ENCODE assay signal across 22 cellular contexts in the genomic region with DNA sequence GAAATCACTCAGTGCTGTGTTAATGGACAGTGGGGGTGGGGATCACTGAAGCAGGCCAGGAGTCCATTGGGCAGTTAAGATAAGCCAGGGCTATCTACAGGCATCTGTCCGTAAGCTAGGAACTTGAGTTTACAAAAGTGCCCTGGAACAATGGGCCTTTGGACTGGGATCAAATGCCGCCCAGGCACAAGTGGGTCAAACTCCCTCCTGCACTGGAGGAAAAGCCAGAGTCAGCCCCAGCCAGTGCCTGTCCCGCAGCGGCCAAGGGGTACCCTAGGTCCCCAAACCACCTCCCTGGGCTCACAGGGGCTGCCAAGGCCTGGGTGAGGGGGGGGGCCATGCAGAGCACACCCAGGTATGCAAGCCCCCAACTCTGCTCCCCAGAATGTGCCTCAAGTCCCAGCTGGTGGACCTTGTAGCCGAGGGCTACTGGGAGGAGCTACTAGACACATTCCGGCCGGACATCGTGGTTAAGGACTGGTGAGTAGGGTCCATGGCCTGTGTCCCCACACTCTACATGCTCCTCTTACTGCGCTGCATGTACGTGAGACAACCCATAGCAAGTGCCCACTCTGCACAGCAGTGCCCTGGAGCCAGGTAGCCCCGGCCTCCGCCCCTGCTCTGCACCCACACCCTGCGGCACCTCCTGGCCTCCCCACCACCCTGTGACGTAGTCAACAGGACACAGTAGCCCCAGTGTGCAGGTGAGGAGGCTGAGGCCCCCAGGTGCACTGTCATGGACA. TPM values are rescaled to one million over a fixed set of nuclear protein-coding genes. Genes with fewer than 3 reads are reported as not detected.
DNase-seq lines count a peak whose midpoint lies in the region; ATAC-seq and TF ChIP-seq lines count a peak whose summit lies in the region.
"Had no signal": no experiment of that assay in that cellular context is flagged by ENCODE, and none has a peak within 500 bp of the region (broad histone marks: within the 10 kb centered on the region; RNA-seq: fewer than 3 reads in every experiment).

No MANE protein-coding gene starts in this region.

- TF ChIP-seq POLR2A in transverse colon (IDR thresholded peaks at IDR 0.05) (no peak), suprapubic skin (IDR thresholded peaks at IDR 0.05) (no peak)

- no peaks in the 10 kb centered on the region for H3K27me3 ChIP-seq in cardiac muscle cell
- no peaks in the 10 kb centered on the region for H3K27me3 ChIP-seq in upper lobe of right lung
- H3K27me3 ChIP-seq in transverse colon: no peaks in the 10 kb centered on the region
- H3K27me3 ChIP-seq in suprapubic skin: no peaks in the 10 kb centered on the region
- H3K27me3 ChIP-seq: heart right ventricle, ovary, SJSA1 had no signal

- WGBS in transverse colon (ENCODE audit: low coverage in 1 of 2), 2 donors: 92% methylated on average over 14 of the region's 14 CpGs; no CpG with 5 or more reads in 1 of the 2 donors
- WGBS in suprapubic skin: 92% methylated on average over 2 of the region's 14 CpGs

- ATAC-seq in left cardiac atrium: no peak
- ATAC-seq in left lobe of liver: peak; percentile 80
- ATAC-seq in upper lobe of right lung: peak; percentile 36
- ATAC-seq: activated CD8-positive, alpha-beta T cell treated with anti-CD3 and anti-CD28 coated beads, Interleukin-2, amount 10 ng/mL, durations not matched to agents 7 days and 5 days; activated T-cell treated with anti-CD3 and anti-CD28 coated beads, Interleukin-2, amount 50 U/mL, for 4 hours; PC-3; T-helper 17 cell had no signal

- H3K27ac ChIP-seq in cardiac muscle cell (peak overlapping the region; percentile 23), upper lobe of right lung (no peak overlapping the region), transverse colon (no peak overlapping the region), suprapubic skin (no peak overlapping the region)
- H3K27ac ChIP-seq: A549, ovary, SJSA1 had no signal

- intact Hi-C loops in left cardiac atrium (cut with DNase I) (no loop called here), upper lobe of right lung (cut with DNase I) (no loop called here), transverse colon (cut with DNase I; ENCODE audit: low total_unique reads) (no loop called here)

- no peaks in the 10 kb centered on the region for H3K4me1 ChIP-seq in cardiac muscle cell (ENCODE audit: low read depth)
- H3K4me1 ChIP-seq in upper lobe of right lung: peaks cover 9% of the 10 kb centered on the region
- H3K4me1 ChIP-seq in transverse colon: no peaks in the 10 kb centered on the region
- H3K4me1 ChIP-seq in suprapubic skin: no peaks in the 10 kb centered on the region
- H3K4me1 ChIP-seq: A549, SJSA1 had no signal

- DNase-seq in cardiac muscle cell (ENCODE audit: low read depth in 1 of 2, low spot score in 1 of 2) (no peak), left cardiac atrium (no peak), left lobe of liver (ENCODE audit: low spot score) (peak; percentile 96), upper lobe of right lung (no peak), transverse colon (no peak), suprapubic skin (ENCODE audit: low spot score in 2 of 2) (no peak)
- DNase-seq: activated B cell treated with CpG ODN at 0.5 μM for 24 hours; activated CD8-positive, alpha-beta T cell treated with anti-CD3 and anti-CD28 coated beads, Interleukin-2, amount 10 ng/mL, durations not matched to agents 7 days and 5 days; activated naive CD4-positive, alpha-beta T cell treated with anti-CD3 and anti-CD28 coated beads, Interleukin-2, amount 50 U/mL, for 16 hours; activated T-cell treated with anti-CD3 and anti-CD28 coated beads, Interleukin-2, amount 50 U/mL, for 4 hours; heart right ventricle; immature natural killer cell; KG1; naive B cell; NCI-H1694 treated with DMSO at 0.1 percent for 48 hours; NCI-H82; ovary; PC-3; stimulated activated CD4-positive, alpha-beta T cell treated with anti-CD3 and anti-CD28 coated beads, Interleukin-1b, Interleukin-23, amount 100 ng/mL, for 48 hours; T-helper 17 cell had no signal

- in situ Hi-C loops in transverse colon (cut with MboI; ENCODE audit: low pct_ligation_motif_present in 1 of 4, low pct_unique_long_range_greater_than_20kb in 1 of 4, low sequenced_read_pairs in 3 of 4): no loop called here

- no peak for TF ChIP-seq CTCF in cardiac muscle cell (IDR thresholded peaks at IDR 0.05; ENCODE audit: low read depth, low read length)
- TF ChIP-seq CTCF in upper lobe of right lung (IDR thresholded peaks at IDR 0.05): no peak
- no peak for TF ChIP-seq CTCF in transverse colon (IDR thresholded peaks at IDR 0.05)
- no peak for TF ChIP-seq CTCF in suprapubic skin (IDR thresholded peaks at IDR 0.05)

- H3K9me3 ChIP-seq in cardiac muscle cell (ENCODE audit: low read depth) (no peaks in the 10 kb centered on the region), upper lobe of right lung (no peaks in the 10 kb centered on the region), transverse colon (no peaks in the 10 kb centered on the region), suprapubic skin (no peaks in the 10 kb centered on the region)
- H3K9me3 ChIP-seq: A549, heart right ventricle, ovary, SJSA1 had no signal

- TF ChIP-seq EP300 in transverse colon (IDR thresholded peaks at IDR 0.05; ENCODE audit: low read depth) (no peak), suprapubic skin (IDR thresholded peaks at IDR 0.05) (no peak)

- no peak overlapping the region for H3K4me3 ChIP-seq in cardiac muscle cell
- H3K4me3 ChIP-seq in upper lobe of right lung: no peak overlapping the region
- no peak overlapping the region for H3K4me3 ChIP-seq in transverse colon
- H3K4me3 ChIP-seq in suprapubic skin: no peak overlapping the region
- H3K4me3 ChIP-seq: A549, heart right ventricle, ovary, SJSA1 had no signal

- H3K36me3 ChIP-seq in cardiac muscle cell (peaks cover 15% of the 10 kb centered on the region), upper lobe of right lung (peaks cover 29% of the 10 kb centered on the region), transverse colon (peaks cover 0 to 3% (median 0%) of the 10 kb centered on the region in 4 donors), suprapubic skin (peaks cover 70% of the 10 kb centered on the region)
- H3K36me3 ChIP-seq: ovary had no signal

RNA-seq across cellular contexts. Expression of a gene that starts 7.7 kb away (rescaled TPM):
- 9.2 and 9.4 TPM in 2 replicates for total RNA-seq in cardiac muscle cell
- polyA plus RNA-seq in cardiac muscle cell: 10.3 and 15.0 TPM in 2 replicates
- total RNA-seq in left cardiac atrium: 1 to 10 TPM; 6.1 to 7.4 TPM
- total RNA-seq in left lobe of liver: 12.0 TPM
- 16.7 TPM for total RNA-seq in upper lobe of right lung
- 1 to 10 TPM; 4.4 to 8.9 (median 5.2) TPM for total RNA-seq in transverse colon
- total RNA-seq in suprapubic skin: 10 to 100 TPM; 13.7 to 21.5 (median 15.9) TPM

RNA-seq across cellular contexts. Expression of a gene that starts 9.2 kb away (rescaled TPM):
- 92.7 and 102 TPM in 2 replicates for total RNA-seq in cardiac muscle cell
- polyA plus RNA-seq in cardiac muscle cell: 115 and 148 TPM in 2 replicates
- 10 to 100 TPM; 20.0 to 24.0 TPM for total RNA-seq in left cardiac atrium
- 28.3 TPM for total RNA-seq in left lobe of liver
- 23.5 TPM for total RNA-seq in upper lobe of right lung
- 10 to 100 TPM in 1 of 4 donors, 1 to 10 TPM in 3; 5.2 to 11.4 (median 7.1) TPM for total RNA-seq in transverse colon
- 10 to 100 TPM; 25.4 to 35.0 (median 32.7) TPM for total RNA-seq in suprapubic skin

RNA-seq across cellular contexts. Expression of a gene that starts 17.0 kb away (rescaled TPM):
- total RNA-seq in cardiac muscle cell (53.0 and 58.8 TPM in 2 replicates), left cardiac atrium (10 to 100 TPM; 18.7 to 22.3 TPM), left lobe of liver (11.6 TPM), upper lobe of right lung (19.8 TPM), transverse colon (10 to 100 TPM in 2 of 4 donors, 1 to 10 TPM in 2; 3.2 to 10.5 (median 6.9) TPM), suprapubic skin (10 to 100 TPM; 17.2 to 56.3 (median 28.1) TPM)
- polyA plus RNA-seq in cardiac muscle cell: 43.6 and 57.0 TPM in 2 replicates

RNA-seq across cellular contexts. Expression of a gene that starts 17.5 kb away (rescaled TPM):
- total RNA-seq in cardiac muscle cell (15.8 and 20.9 TPM in 2 replicates), left cardiac atrium (1 to 10 TPM; 3.9 to 7.9 TPM), left lobe of liver (15.0 TPM), upper lobe of right lung (11.2 TPM), transverse colon (1 to 10 TPM in 1 of 4 donors, under 1 TPM in 1, not detected in 2; 0.82 to 3.7 TPM), suprapubic skin (10 to 100 TPM in 3 of 4 donors, 1 to 10 TPM in 1; 8.2 to 16.7 (median 13.5) TPM)
- polyA plus RNA-seq in cardiac muscle cell: 28.3 and 29.8 TPM in 2 replicates
- total RNA-seq: SJSA1 had no signal

RNA-seq across cellular contexts. Expression of a gene that starts 19.8 kb away (rescaled TPM):
- 0.25 and 0.36 TPM in 2 replicates for total RNA-seq in cardiac muscle cell
- polyA plus RNA-seq in cardiac muscle cell: 0.27 TPM in 1 of 2 replicates, not detected in the other
- under 1 TPM in 1 of 2 donors, not detected in 1; 0.06 TPM for total RNA-seq in left cardiac atrium
- total RNA-seq in left lobe of liver: not detected
- total RNA-seq in upper lobe of right lung: 0.09 TPM
- total RNA-seq in transverse colon: under 1 TPM in 2 of 4 donors, not detected in 2; 0.14 to 0.16 TPM
- total RNA-seq in suprapubic skin: under 1 TPM in 3 of 4 donors, not detected in 1; 0.08 to 0.10 (median 0.08) TPM
- total RNA-seq: SJSA1 had no signal

Comparison
In these comparisons a context has a peak if more than half of its experiments do, and no peak if none do; other contexts are left out.
1. ATAC-seq: peak in left lobe of liver (single experiment) and upper lobe of right lung (single experiment); none in left cardiac atrium (0 of 2).